ENCODE assay signal across 8 cellular contexts in the genomic region with DNA sequence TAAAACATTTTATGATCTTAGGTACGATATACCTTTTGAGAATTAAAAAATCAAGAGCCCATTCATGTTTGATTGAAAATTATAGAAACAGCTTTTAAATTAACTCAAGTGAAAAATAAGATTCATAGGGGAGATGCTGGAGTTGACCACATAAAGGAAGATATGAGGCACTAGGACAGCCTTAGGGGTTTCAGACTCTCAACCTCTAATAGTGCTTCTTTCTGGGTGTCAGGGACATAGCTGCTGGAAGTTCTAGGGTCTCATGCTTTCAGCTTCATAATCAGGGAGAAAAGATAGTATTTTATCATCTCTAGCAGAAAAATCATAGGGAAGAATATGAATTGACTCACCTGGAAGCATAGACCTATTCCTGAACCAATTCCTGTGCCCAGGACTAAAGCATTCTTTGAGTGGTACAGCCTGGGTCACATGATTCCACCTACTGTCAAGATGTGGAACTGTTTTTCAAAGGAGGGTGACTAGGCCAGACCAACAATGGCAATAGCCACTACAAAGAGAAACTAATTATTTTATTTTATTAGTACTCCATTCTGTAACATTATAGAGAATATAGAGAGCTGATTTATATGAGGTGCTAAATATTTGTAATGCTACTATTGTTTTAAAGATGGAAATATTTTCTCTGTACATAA. TPM values are rescaled to one million over a fixed set of nuclear protein-coding genes. Genes with fewer than 3 reads are reported as not detected.
A peak's percentile ranks its signal among the peaks of the same experiment; 100 is the strongest.
DNase-seq lines count a peak whose midpoint lies in the region; ATAC-seq and TF ChIP-seq lines count a peak whose summit lies in the region.

No MANE protein-coding gene starts in this region.

- H2AFZ ChIP-seq in Karpas-422 (ENCODE audit: low read length) = no peak overlapping the region

- H3K9me3 ChIP-seq in Karpas-422 (ENCODE audit: low read length) = no peaks in the 10 kb centered on the region

- H3K27me3 ChIP-seq in Karpas-422 (ENCODE audit: low read length) = no peaks in the 10 kb centered on the region

- H3K9me3 Mint-ChIP-seq in activated naive CD4-positive, alpha-beta T cell treated with anti-CD3 and anti-CD28 coated beads, Interleukin-2, amount 50 U/mL, for 72 hours = no peaks in the 10 kb centered on the region

- no peaks in the 10 kb centered on the region for H3K36me3 ChIP-seq in Karpas-422 (ENCODE audit: insufficient read depth, low read length)

- no peaks in the 10 kb centered on the region for H3K9me2 ChIP-seq in Karpas-422 (replicated peaks; ENCODE audit: insufficient read depth, low read length)

- no peak overlapping the region for H3K4me3 ChIP-seq in Karpas-422 (ENCODE audit: low read length)

- ATAC-seq in GM18498 (IDR thresholded peaks at IDR 0.05; ENCODE audit: unreplicated experiment) = peak; percentile 98
- ATAC-seq in activated naive CD4-positive, alpha-beta T cell treated with anti-CD3 and anti-CD28 coated beads, Interleukin-2, amount 50 U/mL, for 72 hours = no peak

- H4K20me1 ChIP-seq in Karpas-422 (ENCODE audit: insufficient read depth, low read depth, low read length) = no peaks in the 10 kb centered on the region

- no peaks in the 10 kb centered on the region; the same call in 1 of the 2 replicates for H3K4me1 ChIP-seq in Karpas-422 (ENCODE audit: low read length)

- no peak overlapping the region for H3K9ac ChIP-seq in Karpas-422 (ENCODE audit: low read length)

- H3K27ac ChIP-seq in Karpas-422 (ENCODE audit: low read length) = no peak overlapping the region

- H3K79me2 ChIP-seq in Karpas-422 (ENCODE audit: low read length) = no peaks in the 10 kb centered on the region

- TF ChIP-seq POLR2A in erythroblast (IDR thresholded peaks at IDR 0.05; ENCODE audit: low read length) = no peak

- H3K36me3 Mint-ChIP-seq in activated naive CD4-positive, alpha-beta T cell treated with anti-CD3 and anti-CD28 coated beads, Interleukin-2, amount 50 U/mL, for 72 hours = no peaks in the 10 kb centered on the region

- H3K4me2 ChIP-seq in Karpas-422 (ENCODE audit: low read depth, low read length, poor library complexity, severe bottlenecking) = no peak overlapping the region

- DNase-seq in H4 (ENCODE audit: low spot score) (peak; percentile 9), Kasumi-1 (lab: John Stamatoyannopoulos, UW) (peak; percentile 32 to 47), erythroblast (lab: John Stamatoyannopoulos, UW) (peak; percentile 14 to 39), hippocampal formation (lab: John Stamatoyannopoulos, UW) (no peak), Karpas-422 (no peak), activated gamma-delta T cell (lab: John Stamatoyannopoulos, UW) (no peak)
- DNase-seq in activated naive CD4-positive, alpha-beta T cell treated with anti-CD3 and anti-CD28 coated beads, Interleukin-2, amount 50 U/mL, for 72 hours (ENCODE audit: low spot score in 2 of 2) = no peak

- H3K27ac Mint-ChIP-seq in activated naive CD4-positive, alpha-beta T cell treated with anti-CD3 and anti-CD28 coated beads, Interleukin-2, amount 50 U/mL, for 72 hours = peak overlapping the region in 1 of 2 donors; percentile 22

RNA-seq across cellular contexts. Expression of gene CENPW, which starts 27.8 kb away (rescaled TPM):
- 21.8 and 25.7 TPM in 2 replicates for total RNA-seq in H4 (2014; rRNA removed; shearing (Covaris generic))
- total RNA-seq in activated naive CD4-positive, alpha-beta T cell treated with anti-CD3 and anti-CD28 coated beads, Interleukin-2, amount 50 U/mL, for 72 hours = 100 to 1,000 TPM in 1 of 2 donors, 10 to 100 TPM in 1; 56.5 to 116 TPM
- 13.6 and 14.3 TPM in 2 replicates for total RNA-seq in Karpas-422 (2014; rRNA removed; shearing (Covaris generic); ENCODE audit: low replicate concordance)

Comparison
In these comparisons a context has a peak if more than half of its experiments do, and no peak if none do; other contexts are left out.
1. DNase-seq: peak in H4 (single experiment), Kasumi-1 (2 of 2) and erythroblast (2 of 2); none in hippocampal formation (0 of 2), activated naive CD4-positive, alpha-beta T cell treated with anti-CD3 and anti-CD28 coated beads, Interleukin-2, amount 50 U/mL, for 72 hours (0 of 2), Karpas-422 (single experiment) and activated gamma-delta T cell (single experiment).